ENCODE assay signal across 8 cellular contexts in genomic region chr22:32836286-32836859, GRCh38. TPM values are rescaled to one million over a fixed set of nuclear protein-coding genes. Genes with fewer than 3 reads are reported as not detected.
DNase-seq lines count a peak whose midpoint lies in the region; TF ChIP-seq lines count a peak whose summit lies in the region.

No MANE protein-coding gene starts in this region.

- H3K36me3 ChIP-seq in smooth muscle cell (ENCODE audit: low read depth): peaks cover 9% of the 10 kb centered on the region

- peaks cover 100% of the 10 kb centered on the region for H4K20me1 ChIP-seq in smooth muscle cell (ENCODE audit: low read depth)

- peaks cover 8% of the 10 kb centered on the region for H3K4me1 ChIP-seq in smooth muscle cell (ENCODE audit: low read depth)

- 69% methylated on average over 5 of the region's 5 CpGs for WGBS in smooth muscle cell (ENCODE audit: low lambda C conversion rate)

- no peaks in the 10 kb centered on the region for H3K27me3 ChIP-seq in smooth muscle cell (ENCODE audit: low read depth)

- H3K9me3 ChIP-seq in smooth muscle cell (replicated peaks; ENCODE audit: low read depth): no peaks in the 10 kb centered on the region

- peaks cover 100% of the 10 kb centered on the region for H3K79me2 ChIP-seq in smooth muscle cell (ENCODE audit: low read depth)

- DNase-seq in NCI-H1105 treated with DMSO at 0.1 percent for 48 hours (lab: John Stamatoyannopoulos, UW): peak; percentile 6
- DNase-seq in NCI-H1105 (lab: John Stamatoyannopoulos, UW): no peak
- DNase-seq in MV-4-11 (lab: John Stamatoyannopoulos, UW): peak; percentile 9
- peak; percentile 34 to 56 for DNase-seq in erythroblast (lab: John Stamatoyannopoulos, UW)
- DNase-seq in smooth muscle cell (lab: John Stamatoyannopoulos, UW; ENCODE audit: unreplicated experiment): no peak
- no peak for DNase-seq in stimulated activated CD4-positive, alpha-beta T cell treated with anti-CD3 and anti-CD28 coated beads, Interleukin-15, amount 100 ng/mL, for 24 hours
- DNase-seq in T1000 (lab: John Stamatoyannopoulos, UW): no peak
- DNase-seq in GOT3 (lab: John Stamatoyannopoulos, UW): no peak

- no peak overlapping the region for H2AFZ ChIP-seq in smooth muscle cell (ENCODE audit: low read depth)

- no peak overlapping the region for H3K4me3 ChIP-seq in smooth muscle cell

- H3K4me2 ChIP-seq in smooth muscle cell: peak overlapping the region; percentile 41

- no peak overlapping the region for H3K9ac ChIP-seq in smooth muscle cell (ENCODE audit: low read depth)

- no peak for TF ChIP-seq POLR2A in erythroblast (IDR thresholded peaks at IDR 0.05; ENCODE audit: low read length)

- TF ChIP-seq CTCF in smooth muscle cell (IDR thresholded peaks at IDR 0.05; ENCODE audit: borderline replicate concordance, insufficient read depth, poor library complexity, severe bottlenecking): peak; percentile 49

- peaks cover 97% of the 10 kb centered on the region for H3F3A ChIP-seq in smooth muscle cell (ENCODE audit: low read depth)

- H3K27ac ChIP-seq in smooth muscle cell (ENCODE audit: low read depth): peak overlapping the region; percentile 84

RNA-seq across cellular contexts. Expression of gene TIMP3, which starts 34.9 kb away (rescaled TPM):
- total RNA-seq in smooth muscle cell: 3,114 and 3,210 TPM in 2 replicates
- polyA plus RNA-seq in smooth muscle cell: 3,050 and 3,942 TPM in 2 replicates

Comparison
In these comparisons a context has a peak if more than half of its experiments do, and no peak if none do; other contexts are left out.
1. DNase-seq: peak in NCI-H1105 treated with DMSO at 0.1 percent for 48 hours (single experiment), MV-4-11 (single experiment) and erythroblast (2 of 2); none in NCI-H1105 (single experiment), smooth muscle cell (single experiment), stimulated activated CD4-positive, alpha-beta T cell treated with anti-CD3 and anti-CD28 coated beads, Interleukin-15, amount 100 ng/mL, for 24 hours (single experiment), T1000 (single experiment) and GOT3 (single experiment).